ENCODE assay signal across 13 cellular contexts in genomic region chr3:48090166-48090939, GRCh38.
DNase-seq lines count a peak whose midpoint lies in the region; ATAC-seq, FAIRE-seq and TF ChIP-seq lines count a peak whose summit lies in the region.
"Had no signal": no experiment of that assay in that cellular context is flagged by ENCODE, and none has a peak within 500 bp of the region (broad histone marks: within the 10 kb centered on the region; RNA-seq: fewer than 3 reads in every experiment).

No MANE protein-coding gene starts in this region.

- TF ChIP-seq POLR2A in HepG2 (IDR thresholded peaks at IDR 0.05; ENCODE audit: insufficient read depth in 1 of 2, low read depth in 2 of 2, low read length in 2 of 2): no peak
- TF ChIP-seq POLR2A in right lobe of liver (IDR thresholded peaks at IDR 0.05): no peak
- no peak for TF ChIP-seq POLR2A in uterus (IDR thresholded peaks at IDR 0.05)

- H2AFZ ChIP-seq in HepG2 (ENCODE audit: low read length) (no peak overlapping the region), keratinocyte (ENCODE audit: control insufficient read depth, low read length) (no peak overlapping the region)

- H3K36me3 ChIP-seq in HepG2 (replicated peaks in 1 of 2; ENCODE audit: control insufficient read depth in 1 of 2, insufficient read depth in 2 of 2, low read length in 2 of 2): no peaks in the 10 kb centered on the region
- H3K36me3 ChIP-seq in right lobe of liver: no peaks in the 10 kb centered on the region
- no peaks in the 10 kb centered on the region for H3K36me3 ChIP-seq in keratinocyte (ENCODE audit: control insufficient read depth in 2 of 2, extremely low read depth in 1 of 2, insufficient read depth in 2 of 2, low read length in 2 of 2)
- no peaks in the 10 kb centered on the region for H3K36me3 ChIP-seq in uterus

- H3K27ac ChIP-seq in HepG2 (ENCODE audit: extremely low read length, insufficient read depth, low read length): no peak overlapping the region
- no peak overlapping the region for H3K27ac ChIP-seq in right lobe of liver
- H3K27ac ChIP-seq in VCaP: peak overlapping the region; percentile 94
- no peak overlapping the region for H3K27ac ChIP-seq in keratinocyte (ENCODE audit: control insufficient read depth, insufficient read depth, low read length)
- H3K27ac ChIP-seq in uterus: peak overlapping the region; percentile 91 to 98

- in situ Hi-C loops in HepG2 (cut with HindIII; ENCODE audit: extremely low pct_ligation_motif_present, low pct_unique_long_range_greater_than_20kb): no loop called here

- CTCF ChIA-PET in HepG2 (lab: Yijun Ruan, JAX; ENCODE audit: low intra/inter-chr PET ratio, low total read pairs): no interaction called here

- peak overlapping the region in 1 of 3 experiments; percentile 59; a peak in 1 of 6 replicates for H3K4me3 ChIP-seq in HepG2 (replicated peaks in 1 of 3; ENCODE audit: insufficient read depth in 1 of 3, low read depth in 2 of 3, low read length in 3 of 3)
- no peak overlapping the region for H3K4me3 ChIP-seq in right lobe of liver
- H3K4me3 ChIP-seq in keratinocyte (ENCODE audit: control insufficient read depth in 2 of 3, extremely low read depth in 1 of 3, insufficient read depth in 2 of 3, low read depth in 1 of 3, low read length in 3 of 3): peak overlapping the region in 1 of 3 experiments; percentile 23
- H3K4me3 ChIP-seq in uterus: no peak overlapping the region

- TF ChIP-seq EP300 in HepG2 (IDR thresholded peaks at IDR 0.05; ENCODE audit: low read depth in 2 of 2, low read length in 2 of 2) (no peak), HepG2 (CRISPR knock-in tag; IDR thresholded peaks at IDR 0.05; ENCODE audit: borderline replicate concordance) (no peak)

- H3K9me3 ChIP-seq in HepG2 (ENCODE audit: low read length) (no peaks in the 10 kb centered on the region), right lobe of liver (no peaks in the 10 kb centered on the region), keratinocyte (ENCODE audit: control insufficient read depth, low read depth, low read length) (no peaks in the 10 kb centered on the region), uterus (no peaks in the 10 kb centered on the region)
- H3K9me3 ChIP-seq: heart left ventricle had no signal

- H3K9ac ChIP-seq in HepG2 (ENCODE audit: insufficient read depth, low read depth, low read length): no peak overlapping the region
- H3K9ac ChIP-seq in keratinocyte (ENCODE audit: control insufficient read depth, extremely low read depth, insufficient read depth, low read length): no peak overlapping the region

- FAIRE-seq in HepG2 (lab: Jason Lieb, UNC) (no peak), keratinocyte (lab: Jason Lieb, UNC) (no peak)
- FAIRE-seq: GM12891 had no signal

- WGBS in HepG2 (ENCODE audit: low lambda C conversion rate): 95% methylated on average over 19 of the region's 19 CpGs
- WGBS in right lobe of liver (ENCODE audit: insufficient coverage, low coverage, low lambda C conversion rate, missing lambda C conversion rate): 96% methylated on average over 19 of the region's 19 CpGs

- POLR2A ChIA-PET in HepG2 (lab: Yijun Ruan, JAX): interaction anchor here (2.5 kb wide), 1 partner anchor 266 kb away, joined by 12 read pairs; no protein-coding TSS in a partner anchor

- peaks cover 3% of the 10 kb centered on the region for H3K9me1 ChIP-seq in keratinocyte (ENCODE audit: control insufficient read depth, extremely low read depth, insufficient read depth, low read length)

- H3K79me2 ChIP-seq in HepG2 (ENCODE audit: insufficient read depth, low read length): peaks cover 28% of the 10 kb centered on the region
- H3K79me2 ChIP-seq in keratinocyte (ENCODE audit: control insufficient read depth, insufficient read depth, low read length): peaks cover 32% of the 10 kb centered on the region

- H3K4me2 ChIP-seq in HepG2 (ENCODE audit: low read depth, low read length) (peak overlapping the region; percentile 64), keratinocyte (ENCODE audit: control insufficient read depth, extremely low read depth, insufficient read depth, low read depth, low read length) (peak overlapping the region; percentile 73)

- TF ChIP-seq RAD21 in HepG2 (CRISPR knock-in tag; IDR thresholded peaks at IDR 0.05): no peak

- peaks cover 27% of the 10 kb centered on the region for H3K4me1 ChIP-seq in HepG2 (ENCODE audit: insufficient read depth, low read length)
- peaks cover 0 to 28% (median 10%) of the 10 kb centered on the region in 4 donors for H3K4me1 ChIP-seq in right lobe of liver
- peaks cover 21% of the 10 kb centered on the region for H3K4me1 ChIP-seq in keratinocyte (ENCODE audit: control insufficient read depth, extremely low read depth, insufficient read depth, low read length)
- peaks cover 4 to 10% of the 10 kb centered on the region in 2 donors for H3K4me1 ChIP-seq in uterus

- dilution Hi-C loops in keratinocyte (cut with MboI; ENCODE audit: extremely low pct_ligation_motif_present, low sequenced_read_pairs): no loop called here

- no peak for DNase-seq in HepG2 (ENCODE audit: low spot score)
- DNase-seq in right lobe of liver: no peak
- no peak for DNase-seq in keratinocyte (ENCODE audit: low read depth, low spot score)
- no peak for DNase-seq in uterus
- no peak for DNase-seq in hippocampal formation (lab: John Stamatoyannopoulos, UW)
- no peak for DNase-seq in NCI-H1105 treated with DMSO at 0.1 percent for 48 hours (lab: John Stamatoyannopoulos, UW)
- DNase-seq: heart left ventricle, NCI-H345, SW 1271 had no signal

- no peaks in the 10 kb centered on the region; a peak in 2 of 5 replicates for H3K27me3 ChIP-seq in HepG2 (ENCODE audit: control insufficient read depth in 1 of 2, insufficient read depth in 2 of 2, low read length in 2 of 2)
- H3K27me3 ChIP-seq in right lobe of liver: no peaks in the 10 kb centered on the region
- no peaks in the 10 kb centered on the region for H3K27me3 ChIP-seq in keratinocyte (ENCODE audit: control insufficient read depth, extremely low read depth, insufficient read depth, low read length)
- H3K27me3 ChIP-seq in uterus: no peaks in the 10 kb centered on the region
- H3K27me3 ChIP-seq: dorsolateral prefrontal cortex, heart left ventricle had no signal

- BruUV-seq in HepG2 (replicated peaks; lab: Mats Ljungman, UMichigan): no TSS peak

- TF ChIP-seq CTCF in HepG2 (CRISPR knock-in tag; IDR thresholded peaks at IDR 0.05) (no peak), right lobe of liver (IDR thresholded peaks at IDR 0.05) (no peak), VCaP (conservative IDR thresholded peaks at IDR 0.05) (no peak), keratinocyte (optimal IDR thresholded peaks at IDR 0.05 in 1 of 3, IDR thresholded peaks at IDR 0.05 in 1 of 3, conservative IDR thresholded peaks at IDR 0.05 in 1 of 3; ENCODE audit: extremely low read depth in 1 of 3, insufficient read depth in 2 of 3, low read length in 3 of 3) (no peak), uterus (IDR thresholded peaks at IDR 0.05) (no peak)

- ATAC-seq in HepG2 (no peak), right lobe of liver (no peak), GM21390 (IDR thresholded peaks at IDR 0.05; ENCODE audit: unreplicated experiment) (no peak)
- ATAC-seq: heart left ventricle had no signal

- intact Hi-C loops in HepG2 (cut with micrococcal nuclease; ENCODE audit: unreplicated experiment): no loop called here
- intact Hi-C loops in right lobe of liver (cut with DNase I): no loop called here
- intact Hi-C loops in uterus (cut with DNase I; ENCODE audit: low total_unique reads): no loop called here

- H4K20me1 ChIP-seq in HepG2 (ENCODE audit: insufficient read depth, low read length) (peaks cover 7% of the 10 kb centered on the region; the same call in 1 of the 2 replicates), keratinocyte (ENCODE audit: control insufficient read depth, extremely low read depth, insufficient read depth, low read length) (peaks cover 6% of the 10 kb centered on the region)

TF ChIP-seq in HepG2, 621 proteins besides CTCF, POLR2A, EP300 and RAD21:
- TF ChIP-seq HNRNPH1 (optimal IDR thresholded peaks at IDR 0.05; ENCODE audit: low read depth, low read length) (no peak), ZNF510 (CRISPR knock-in tag; IDR thresholded peaks at IDR 0.05; ENCODE audit: low read depth) (no peak), ZNF569 (CRISPR knock-in tag; IDR thresholded peaks at IDR 0.05; ENCODE audit: borderline replicate concordance) (no peak), ZNF660 (CRISPR knock-in tag; IDR thresholded peaks at IDR 0.05; ENCODE audit: borderline replicate concordance, low read depth) (no peak), ZNF891 (CRISPR knock-in tag; IDR thresholded peaks at IDR 0.05) (no peak), ZNF720 (CRISPR knock-in tag; IDR thresholded peaks at IDR 0.05) (no peak), ZFP36L2 (CRISPR knock-in tag; IDR thresholded peaks at IDR 0.05) (no peak), TEAD3 (CRISPR knock-in tag; optimal IDR thresholded peaks at IDR 0.05; ENCODE audit: borderline replicate concordance) (no peak), ZSCAN22 (CRISPR knock-in tag; IDR thresholded peaks at IDR 0.05) (no peak), RXRB (CRISPR knock-in tag; IDR thresholded peaks at IDR 0.05; ENCODE audit: borderline replicate concordance) (no peak), HOXD1 (CRISPR knock-in tag; IDR thresholded peaks at IDR 0.05) (no peak), ZNF772 (CRISPR knock-in tag; IDR thresholded peaks at IDR 0.05) (no peak), FOSL2 (CRISPR knock-in tag; IDR thresholded peaks at IDR 0.05) (no peak)

Comparison
In these comparisons a context has a peak if more than half of its experiments do, and no peak if none do; other contexts are left out.
1. H3K27ac ChIP-seq: peak in VCaP (single experiment) and uterus (2 of 2); none in HepG2 (single experiment), right lobe of liver (0 of 3) and keratinocyte (single experiment).